Comparison of ENCODE assay signal across 19 cellular contexts in the genomic region with DNA sequence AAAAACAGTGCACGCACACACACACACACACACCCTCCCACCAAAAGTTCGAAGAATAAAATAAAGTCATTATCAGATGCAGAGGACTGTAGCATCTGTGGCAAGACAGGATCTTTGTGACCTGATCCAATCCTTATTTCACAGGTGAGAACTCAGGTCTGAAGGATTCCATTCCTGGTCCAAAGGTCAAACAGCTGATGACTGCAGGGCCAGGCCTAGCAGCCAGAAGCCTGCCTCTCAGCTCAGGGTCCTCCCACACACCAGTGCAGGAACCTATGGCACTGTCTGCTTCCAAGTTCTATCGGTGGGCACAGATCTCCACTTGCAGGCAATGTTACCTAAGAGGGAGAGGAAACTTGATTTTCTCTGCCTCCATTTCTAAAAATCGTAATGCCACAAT. TPM values are rescaled to one million over a fixed set of nuclear protein-coding genes. Genes with fewer than 3 reads are reported as not detected.
DNase-seq lines count a peak whose midpoint lies in the region; ATAC-seq and TF ChIP-seq lines count a peak whose summit lies in the region.
"Had no signal": no experiment of that assay in that cellular context is flagged by ENCODE, and none has a peak within 500 bp of the region (broad histone marks: within the 10 kb centered on the region; RNA-seq: fewer than 3 reads in every experiment).

No MANE protein-coding gene starts in this region.

- H3K36me3 Mint-ChIP-seq in brain: peaks cover 38% of the 10 kb centered on the region
- H3K36me3 Mint-ChIP-seq in activated CD8-positive, alpha-beta T cell treated with anti-CD3 and anti-CD28 coated beads, Interleukin-2, amount 10 ng/mL, durations not matched to agents 7 days and 5 days (ENCODE audit: low read depth): no peaks in the 10 kb centered on the region
- H3K36me3 Mint-ChIP-seq in MCF 10A (ENCODE audit: insufficient read depth, unreplicated experiment): peaks cover 42% of the 10 kb centered on the region
- H3K36me3 Mint-ChIP-seq: activated CD8-positive, alpha-beta memory T cell treated with anti-CD3 and anti-CD28 coated beads, Interleukin-2, amount 10 ng/mL, durations not matched to agents 7 days and 5 days had no signal

- CTCF ChIA-PET in SK-N-SH (lab: Yijun Ruan, JAX) (interaction anchor here (0.8 to 1.4 kb wide), 4 partner anchors 17 to 526 kb away, joined by 3 read pairs; no protein-coding TSS in a partner anchor), MCF 10A (lab: Yijun Ruan, JAX) (interaction anchor here (1.0 to 1.4 kb wide), 2 partner anchors 188 to 517 kb away, joined by 3 to 4 read pairs; no protein-coding TSS in a partner anchor)
- CTCF ChIA-PET in activated CD8-positive, alpha-beta T cell treated with anti-CD3 and anti-CD28 coated beads, Interleukin-2, amount 10 ng/mL, durations not matched to agents 7 days and 5 days (lab: Charles Lee): no interaction called here

- TF ChIP-seq CTCF in SK-N-SH (IDR thresholded peaks at IDR 0.05) (no peak), brain (conservative IDR thresholded peaks at IDR 0.05) (no peak), mucosa of descending colon (IDR thresholded peaks at IDR 0.05) (no peak), MCF 10A (IDR thresholded peaks at IDR 0.05; ENCODE audit: unreplicated experiment) (no peak)

- H3K4me1 ChIP-seq in SK-N-SH (ENCODE audit: control insufficient read depth in 1 of 2, insufficient read depth in 2 of 2, low read depth in 1 of 2, low read length in 1 of 2) (peaks cover 4 to 25% of the 10 kb centered on the region in 2 experiments; a peak in 2 of 4 replicates), mucosa of descending colon (ENCODE audit: low read depth) (peaks cover 11% of the 10 kb centered on the region)

- intact Hi-C loops in mucosa of descending colon (cut with DNase I, micrococcal nuclease) (loop anchor here in 1 of 2 donors (10.0 kb wide), 1 partner anchor 376 kb away; no protein-coding TSS in a partner anchor), MCF 10A (cut with micrococcal nuclease) (no loop called here)

- no peaks in the 10 kb centered on the region for H3K27me3 ChIP-seq in SK-N-SH (ENCODE audit: insufficient read depth)
- no peaks in the 10 kb centered on the region for H3K27me3 ChIP-seq in MG63
- H3K27me3 ChIP-seq: BLaER1, gastroesophageal sphincter, suprapubic skin had no signal

- no peak for TF ChIP-seq EP300 in SK-N-SH (IDR thresholded peaks at IDR 0.05; ENCODE audit: borderline replicate concordance in 1 of 2, low read depth in 1 of 2, low read length in 1 of 2)

- peaks cover 50% of the 10 kb centered on the region for H3K4me1 Mint-ChIP-seq in brain
- H3K4me1 Mint-ChIP-seq in activated CD8-positive, alpha-beta T cell treated with anti-CD3 and anti-CD28 coated beads, Interleukin-2, amount 10 ng/mL, durations not matched to agents 7 days and 5 days (ENCODE audit: low read depth): peaks cover 17% of the 10 kb centered on the region
- H3K4me1 Mint-ChIP-seq in MCF 10A (ENCODE audit: insufficient read depth, unreplicated experiment): peaks cover 30% of the 10 kb centered on the region

- no peak overlapping the region for H2AFZ ChIP-seq in SK-N-SH (ENCODE audit: low read depth)

- no peaks in the 10 kb centered on the region for H3K9me2 ChIP-seq in SK-N-SH

- peak overlapping the region in 4 of 5 experiments; percentile 12 to 80 (median 38) for H3K4me3 Mint-ChIP-seq in brain
- H3K4me3 Mint-ChIP-seq in activated CD8-positive, alpha-beta T cell treated with anti-CD3 and anti-CD28 coated beads, Interleukin-2, amount 10 ng/mL, durations not matched to agents 7 days and 5 days: no peak overlapping the region
- H3K4me3 Mint-ChIP-seq in MCF 10A (ENCODE audit: unreplicated experiment): no peak overlapping the region
- H3K4me3 Mint-ChIP-seq: activated CD8-positive, alpha-beta memory T cell treated with anti-CD3 and anti-CD28 coated beads, Interleukin-2, amount 10 ng/mL, durations not matched to agents 7 days and 5 days had no signal

- H3K27me3 Mint-ChIP-seq in brain (peaks cover 21% of the 10 kb centered on the region), MCF 10A (ENCODE audit: insufficient read depth, unreplicated experiment) (no peaks in the 10 kb centered on the region)
- peaks cover 14% of the 10 kb centered on the region for H3K27me3 Mint-ChIP-seq in activated CD8-positive, alpha-beta T cell treated with anti-CD3 and anti-CD28 coated beads, Interleukin-2, amount 10 ng/mL, durations not matched to agents 7 days and 5 days (ENCODE audit: low read depth)

- no peak overlapping the region; a peak in 1 of 4 replicates for H3K27ac ChIP-seq in SK-N-SH (ENCODE audit: low read depth in 2 of 2, low read length in 1 of 2)
- H3K27ac ChIP-seq: BLaER1, suprapubic skin had no signal

- H3K36me3 ChIP-seq in SK-N-SH (replicated peaks in 1 of 2; ENCODE audit: control insufficient read depth in 1 of 2, insufficient read depth in 2 of 2, low read length in 1 of 2) (peaks cover 26 to 37% of the 10 kb centered on the region in 2 experiments), mucosa of descending colon (ENCODE audit: low read depth) (no peaks in the 10 kb centered on the region), MG63 (peaks cover 30% of the 10 kb centered on the region)

- peaks cover 17% of the 10 kb centered on the region; the same call in 1 of the 2 replicates for H4K20me1 ChIP-seq in SK-N-SH (ENCODE audit: insufficient read depth)

- H3K27ac Mint-ChIP-seq in brain (peak overlapping the region in 3 of 5 experiments; percentile 14 to 99 (median 56)), MCF 10A (ENCODE audit: low read depth, unreplicated experiment) (no peak overlapping the region)
- H3K27ac Mint-ChIP-seq in activated CD8-positive, alpha-beta T cell treated with anti-CD3 and anti-CD28 coated beads, Interleukin-2, amount 10 ng/mL, durations not matched to agents 7 days and 5 days: no peak overlapping the region
- H3K27ac Mint-ChIP-seq: activated CD8-positive, alpha-beta memory T cell treated with anti-CD3 and anti-CD28 coated beads, Interleukin-2, amount 10 ng/mL, durations not matched to agents 7 days and 5 days; activated T-helper 2 cell treated with anti-CD3 and anti-CD28 coated beads, Interferon-gamma antibody, Interleukin-2, Interleukin-4, amounts not matched to agents 10 μg/mL and 5 μg/mL and 100 μg/mL, durations not matched to agents 14 hours and 24 hours and 36 hours had no signal

- no peak overlapping the region for H3K9ac ChIP-seq in SK-N-SH
- H3K9ac ChIP-seq: BLaER1 had no signal

- H3K4me3 ChIP-seq in SK-N-SH (ENCODE audit: low read depth in 2 of 2, low read length in 1 of 2) (no peak overlapping the region), mucosa of descending colon (no peak overlapping the region), MG63 (no peak overlapping the region)
- H3K4me3 ChIP-seq: BLaER1, gastroesophageal sphincter, smooth muscle cell, suprapubic skin had no signal

- H3K9me3 Mint-ChIP-seq in brain (peaks cover 0 to 6% (median 2%) of the 10 kb centered on the region in 5 experiments), MCF 10A (ENCODE audit: unreplicated experiment) (no peaks in the 10 kb centered on the region)
- no peaks in the 10 kb centered on the region for H3K9me3 Mint-ChIP-seq in activated CD8-positive, alpha-beta T cell treated with anti-CD3 and anti-CD28 coated beads, Interleukin-2, amount 10 ng/mL, durations not matched to agents 7 days and 5 days (ENCODE audit: insufficient read depth)
- H3K9me3 Mint-ChIP-seq: activated T-helper 2 cell treated with anti-CD3 and anti-CD28 coated beads, Interferon-gamma antibody, Interleukin-2, Interleukin-4, amounts not matched to agents 10 μg/mL and 5 μg/mL and 100 μg/mL, durations not matched to agents 14 hours and 24 hours and 36 hours had no signal

- peaks cover 32% of the 10 kb centered on the region for H3F3A ChIP-seq in SK-N-SH (replicated peaks; ENCODE audit: insufficient read depth)

- H3K9me3 ChIP-seq in SK-N-SH (no peaks in the 10 kb centered on the region), mucosa of descending colon (no peaks in the 10 kb centered on the region), MG63 (no peaks in the 10 kb centered on the region)
- H3K9me3 ChIP-seq: gastroesophageal sphincter, suprapubic skin had no signal

- POLR2A ChIA-PET in SK-N-SH (lab: Yijun Ruan, JAX): no interaction called here
- POLR2A ChIA-PET in activated CD8-positive, alpha-beta T cell treated with anti-CD3 and anti-CD28 coated beads, Interleukin-2, amount 10 ng/mL, durations not matched to agents 7 days and 5 days (lab: Charles Lee): no interaction called here
- POLR2A ChIA-PET in MCF 10A (lab: Yijun Ruan, JAX): interaction anchor here (0.7 to 11.8 kb wide), 3 partner anchors 120 to 241 kb away, joined by 3 to 341 read pairs (median 3); no protein-coding TSS in a partner anchor

- no TSS peak for BruUV-seq in MCF 10A (replicated peaks; lab: Mats Ljungman, UMichigan)

- no peak overlapping the region for H3K4me2 ChIP-seq in SK-N-SH
- H3K4me2 ChIP-seq: BLaER1, smooth muscle cell had no signal

- 0 out of 2 replicates have a peak, but pooled peaks have one; percentile 10 for TF ChIP-seq RAD21 in SK-N-SH (IDR thresholded peaks at IDR 0.05; ENCODE audit: low read length)

- ATAC-seq in SK-N-SH treated with all-trans-retinoic acid at 6 μM for 48 hours (no peak), mucosa of descending colon (peak; percentile 70)
- ATAC-seq in activated CD8-positive, alpha-beta T cell treated with anti-CD3 and anti-CD28 coated beads, Interleukin-2, amount 10 ng/mL, durations not matched to agents 7 days and 5 days: no peak
- ATAC-seq: activated CD8-positive, alpha-beta memory T cell treated with anti-CD3 and anti-CD28 coated beads, Interleukin-2, amount 10 ng/mL, durations not matched to agents 7 days and 5 days; gastroesophageal sphincter; left ventricle myocardium superior had no signal

- no peak for DNase-seq in SK-N-SH
- DNase-seq in mucosa of descending colon: peak in 2 of 3 donors; percentile 58 to 79
- DNase-seq in activated CD8-positive, alpha-beta T cell treated with anti-CD3 and anti-CD28 coated beads, Interleukin-2, amount 10 ng/mL, durations not matched to agents 7 days and 5 days: no peak
- no peak for DNase-seq in MCF 10A (ENCODE audit: unreplicated experiment)
- no peak for DNase-seq in MG63
- DNase-seq in activated CD4-positive, alpha-beta T cell treated with anti-CD3 and anti-CD28 coated beads, Interleukin-2, amount 50 U/mL, for 4 hours: no peak
- DNase-seq: activated CD4-positive, CD25-positive, alpha-beta regulatory T cell treated with anti-CD3 and anti-CD28 coated beads, Interleukin-2, amount 50 U/mL, for 72 hours; activated CD8-positive, alpha-beta memory T cell treated with anti-CD3 and anti-CD28 coated beads, Interleukin-2, amount 10 ng/mL, durations not matched to agents 7 days and 5 days; left ventricle myocardium superior; SHP77 treated with DMSO at 0.1 percent for 48 hours; stimulated activated CD8-positive, alpha-beta memory T cell treated with anti-CD3 and anti-CD28 coated beads, Interleukin-4, amount 100 ng/mL, for 48 hours had no signal

- WGBS in SK-N-SH (ENCODE audit: low lambda C conversion rate): 93% methylated on average over 4 of the region's 4 CpGs

- H3K79me2 ChIP-seq in SK-N-SH (ENCODE audit: insufficient read depth): peaks cover 18% of the 10 kb centered on the region

RNA-seq across cellular contexts. Expression of gene SERP2, which starts 57.5 kb away (rescaled TPM):
- 4.9 and 6.2 TPM in 2 replicates for polyA plus RNA-seq in SK-N-SH (2012; rRNA removed)
- 5.9 and 6.0 TPM in 2 replicates for polyA plus RNA-seq in SK-N-SH (2012; cell fraction: cytosol; rRNA removed)
- polyA plus RNA-seq in SK-N-SH (2012; cell fraction: nucleus; rRNA removed): 10.6 and 14.3 TPM in 2 replicates
- polyA plus RNA-seq in brain (ENCODE audit: insufficient read depth, low read depth, low replicate concordance): 33.1 TPM
- 1 to 10 TPM; 3.3 to 6.0 (median 5.8) TPM for total RNA-seq in mucosa of descending colon
- under 1 TPM; 0.31 to 0.50 TPM for total RNA-seq in activated CD8-positive, alpha-beta T cell treated with anti-CD3 and anti-CD28 coated beads, Interleukin-2, amount 10 ng/mL, durations not matched to agents 7 days and 5 days
- not detected in 2 replicates for total RNA-seq in MCF 10A (2022)
- not detected in 2 replicates for total RNA-seq in MG63 (2014; rRNA removed; shearing (Covaris generic); ENCODE audit: low replicate concordance)
- total RNA-seq: A172; activated CD8-positive, alpha-beta memory T cell treated with anti-CD3 and anti-CD28 coated beads, Interleukin-2, amount 10 ng/mL, durations not matched to agents 7 days and 5 days had no signal

Comparison
In these comparisons a context has a peak if more than half of its experiments do, and no peak if none do; other contexts are left out.
1. DNase-seq: peak in mucosa of descending colon (2 of 3); none in SK-N-SH (single experiment), activated CD8-positive, alpha-beta T cell treated with anti-CD3 and anti-CD28 coated beads, Interleukin-2, amount 10 ng/mL, durations not matched to agents 7 days and 5 days (single experiment), MCF 10A (single experiment), MG63 (single experiment) and activated CD4-positive, alpha-beta T cell treated with anti-CD3 and anti-CD28 coated beads, Interleukin-2, amount 50 U/mL, for 4 hours (0 of 2).
2. H3K27ac Mint-ChIP-seq: peak in brain (3 of 5); none in activated CD8-positive, alpha-beta T cell treated with anti-CD3 and anti-CD28 coated beads, Interleukin-2, amount 10 ng/mL, durations not matched to agents 7 days and 5 days (single experiment) and MCF 10A (single experiment).
3. H3K4me3 Mint-ChIP-seq: peak in brain (4 of 5); none in activated CD8-positive, alpha-beta T cell treated with anti-CD3 and anti-CD28 coated beads, Interleukin-2, amount 10 ng/mL, durations not matched to agents 7 days and 5 days (single experiment) and MCF 10A (single experiment).